27 cellular contexts compared by ENCODE assay signal in genomic region chr10:106680061-106680460, GRCh38.
"Had no signal": no experiment of that assay in that cellular context is flagged by ENCODE, and none has a peak within 500 bp of the region (broad histone marks: within the 10 kb centered on the region; RNA-seq: fewer than 3 reads in every experiment).

No MANE protein-coding gene starts in this region.

- H2AFZ ChIP-seq: hepatocyte had no signal

- DNase-seq: activated B cell treated with CpG ODN at 0.5 μM for 24 hours; activated CD4-positive, alpha-beta memory T cell treated with anti-CD3 and anti-CD28 coated beads for 36 hours; activated CD4-positive, alpha-beta T cell treated with anti-CD3 and anti-CD28 coated beads for 36 hours; activated CD4-positive, alpha-beta T cell treated with anti-CD3 and anti-CD28 coated beads, Interleukin-2, amount 10 ng/mL, durations not matched to agents 24 days and 14 days; activated CD4-positive, CD25-positive, alpha-beta regulatory T cell treated with anti-CD3 and anti-CD28 coated beads, Interleukin-2, amount 50 U/mL, for 72 hours; activated CD8-positive, alpha-beta memory T cell treated with anti-CD3 and anti-CD28 coated beads, Interleukin-2, amount 10 ng/mL, durations not matched to agents 7 days and 5 days; activated CD8-positive, alpha-beta memory T cell treated with anti-CD3 and anti-CD28 coated beads, Interleukin-2, amount 50 U/mL, for 4 hours; activated CD8-positive, alpha-beta T cell treated with anti-CD3 and anti-CD28 coated beads, Interleukin-2, amount 10 ng/mL, durations not matched to agents 7 days and 5 days; activated effector memory CD4-positive, alpha-beta T cell treated with anti-CD3 and anti-CD28 coated beads, Interleukin-2, amount 50 U/mL, for 16 hours; activated naive CD4-positive, alpha-beta T cell treated with anti-CD3 and anti-CD28 coated beads for 36 hours; activated naive CD8-positive, alpha-beta T cell treated with anti-CD3 and anti-CD28 coated beads for 36 hours; activated naive CD8-positive, alpha-beta T cell treated with anti-CD3 and anti-CD28 coated beads, Interleukin-2, amount 50 U/mL, for 24 hours; activated T-cell treated with anti-CD3 and anti-CD28 coated beads, Interleukin-2, amount 50 U/mL, for 1 hour; activated T-cell treated with anti-CD3 and anti-CD28 coated beads, Interleukin-2, amount 50 U/mL, for 48 hours; anterior cingulate cortex; brain microvascular endothelial cell; cortex of kidney; effector CD8-positive, alpha-beta T cell; esophagus squamous epithelium; foreskin melanocyte; heart right ventricle; T-helper 17 cell; T1000; WERI-Rb-1 had no signal

- H3K4me3 ChIP-seq: esophagus squamous epithelium, gastroesophageal sphincter, heart right ventricle, hepatocyte had no signal

- H3K27me3 ChIP-seq: brain microvascular endothelial cell, esophagus squamous epithelium, gastroesophageal sphincter, heart right ventricle, hepatocyte had no signal

- H3K36me3 ChIP-seq: brain microvascular endothelial cell, esophagus squamous epithelium, gastroesophageal sphincter, heart right ventricle, WERI-Rb-1 had no signal

- ATAC-seq: activated CD4-positive, alpha-beta T cell treated with anti-CD3 and anti-CD28 coated beads for 36 hours; activated CD8-positive, alpha-beta memory T cell treated with anti-CD3 and anti-CD28 coated beads, Interleukin-2, amount 10 ng/mL, durations not matched to agents 7 days and 5 days; activated CD8-positive, alpha-beta T cell treated with anti-CD3 and anti-CD28 coated beads, Interleukin-2, amount 10 ng/mL, durations not matched to agents 7 days and 5 days; activated naive CD8-positive, alpha-beta T cell treated with anti-CD3 and anti-CD28 coated beads, Interleukin-2, amount 50 U/mL, for 24 hours; gastroesophageal sphincter; T-helper 17 cell had no signal

- H3K4me2 ChIP-seq: hepatocyte had no signal

- H3K27ac ChIP-seq: brain microvascular endothelial cell, epithelial cell of prostate, esophagus squamous epithelium, gastroesophageal sphincter, heart right ventricle, hepatocyte, WERI-Rb-1 had no signal

- H3K79me2 ChIP-seq: hepatocyte had no signal

- H3K9me3 ChIP-seq: esophagus squamous epithelium had no signal

- H3K4me1 ChIP-seq: esophagus squamous epithelium, gastroesophageal sphincter had no signal
